Comparison of ENCODE assay signal across 15 cellular contexts in genomic region chr21:42080788-42081083, GRCh38. TPM values are rescaled to one million over a fixed set of nuclear protein-coding genes. Genes with fewer than 3 reads are reported as not detected.
DNase-seq lines count a peak whose midpoint lies in the region; ATAC-seq, FAIRE-seq and TF ChIP-seq lines count a peak whose summit lies in the region.
"Had no signal": no experiment of that assay in that cellular context is flagged by ENCODE, and none has a peak within 500 bp of the region (broad histone marks: within the 10 kb centered on the region; RNA-seq: fewer than 3 reads in every experiment).

No MANE protein-coding gene starts in this region.

- H3K9me3 Mint-ChIP-seq in activated naive CD4-positive, alpha-beta T cell treated with anti-CD3 and anti-CD28 coated beads, Interleukin-2, amount 10 ng/mL, durations not matched to agents 7 days and 5 days: no peaks in the 10 kb centered on the region

- FAIRE-seq in pancreas (lab: Jason Lieb, UNC): no peak
- FAIRE-seq: H1 had no signal

- WGBS in pancreas, 2 donors: 72 to 78% methylated on average over 6 of the region's 6 CpGs

- TF ChIP-seq CTCF in pancreas (IDR thresholded peaks at IDR 0.05): no peak

- H3K36me3 Mint-ChIP-seq in activated naive CD4-positive, alpha-beta T cell treated with anti-CD3 and anti-CD28 coated beads, Interleukin-2, amount 10 ng/mL, durations not matched to agents 7 days and 5 days: no peaks in the 10 kb centered on the region
- H3K36me3 Mint-ChIP-seq: activated naive CD8-positive, alpha-beta T cell had no signal

- H3K9me3 ChIP-seq in pancreas (no peaks in the 10 kb centered on the region), SJCRH30 (replicated peaks) (no peaks in the 10 kb centered on the region)
- H3K9me3 ChIP-seq: thyroid gland had no signal

- CTCF ChIA-PET in activated naive CD4-positive, alpha-beta T cell treated with anti-CD3 and anti-CD28 coated beads, Interleukin-2, amount 10 ng/mL, durations not matched to agents 7 days and 5 days (lab: Charles Lee): interaction anchor here (0.8 kb wide), 1 partner anchor 27 kb away, joined by 3 read pairs; no protein-coding TSS in a partner anchor

- intact Hi-C loops in pancreas (cut with DNase I): no loop called here

- H3K27ac Mint-ChIP-seq in activated naive CD4-positive, alpha-beta T cell treated with anti-CD3 and anti-CD28 coated beads, Interleukin-2, amount 10 ng/mL, durations not matched to agents 7 days and 5 days: no peak overlapping the region
- H3K27ac Mint-ChIP-seq: activated naive CD8-positive, alpha-beta T cell had no signal

- H3K36me3 ChIP-seq in pancreas (no peaks in the 10 kb centered on the region), SJCRH30 (no peaks in the 10 kb centered on the region)
- H3K36me3 ChIP-seq: thyroid gland had no signal

- H3K27ac ChIP-seq in pancreas: no peak overlapping the region
- no peak overlapping the region for H3K27ac ChIP-seq in SJCRH30
- H3K27ac ChIP-seq: thyroid gland had no signal

- peaks cover 38% of the 10 kb centered on the region for H3K27me3 Mint-ChIP-seq in activated naive CD4-positive, alpha-beta T cell treated with anti-CD3 and anti-CD28 coated beads, Interleukin-2, amount 10 ng/mL, durations not matched to agents 7 days and 5 days
- H3K27me3 Mint-ChIP-seq: activated naive CD8-positive, alpha-beta T cell had no signal

- ATAC-seq in pancreas (peak in 3 of 4 donors; percentile 19 to 39 (median 36)), GM21619 (IDR thresholded peaks at IDR 0.05; ENCODE audit: unreplicated experiment) (no peak)
- ATAC-seq: Panc1 had no signal

- H3K4me3 Mint-ChIP-seq in activated naive CD4-positive, alpha-beta T cell treated with anti-CD3 and anti-CD28 coated beads, Interleukin-2, amount 10 ng/mL, durations not matched to agents 7 days and 5 days: no peak overlapping the region
- H3K4me3 Mint-ChIP-seq: activated naive CD8-positive, alpha-beta T cell had no signal

- DNase-seq in GM03348 (ENCODE audit: low spot score) (peak; percentile 89), NOMO-1 (lab: John Stamatoyannopoulos, UW; ENCODE audit: unreplicated experiment in 2 of 2) (peak; percentile 60 to 76), epidermal melanocyte (ENCODE audit: insufficient read length, low spot score) (peak; percentile 79), pancreas (no peak), SJCRH30 (no peak)
- no peak for DNase-seq in activated naive CD4-positive, alpha-beta T cell treated with anti-CD3 and anti-CD28 coated beads, Interleukin-2, amount 10 ng/mL, durations not matched to agents 7 days and 5 days
- DNase-seq in activated naive CD4-positive, alpha-beta T cell treated with anti-CD3 and anti-CD28 coated beads, Interleukin-2, amount 50 U/mL, for 16 hours: no peak
- DNase-seq: NCI-H1694 had no signal

- no peaks in the 10 kb centered on the region for H3K27me3 ChIP-seq in pancreas
- H3K27me3 ChIP-seq in SJCRH30: peaks cover 25% of the 10 kb centered on the region
- H3K27me3 ChIP-seq: thyroid gland had no signal

- H3K4me3 ChIP-seq in pancreas (no peak overlapping the region), SJCRH30 (no peak overlapping the region)
- H3K4me3 ChIP-seq: thyroid gland had no signal

- no peaks in the 10 kb centered on the region for H3K4me1 Mint-ChIP-seq in activated naive CD4-positive, alpha-beta T cell treated with anti-CD3 and anti-CD28 coated beads, Interleukin-2, amount 10 ng/mL, durations not matched to agents 7 days and 5 days

- peaks cover 0 to under 1% (median 0%) of the 10 kb centered on the region in 3 donors for H3K4me1 ChIP-seq in pancreas
- no peaks in the 10 kb centered on the region for H3K4me1 ChIP-seq in SJCRH30

RNA-seq across cellular contexts. Expression of gene UMODL1, which starts 9.6 kb away (rescaled TPM):
- under 1 TPM in 1 of 6 donors, not detected in 5; 0.06 TPM for total RNA-seq in pancreas
- polyA plus RNA-seq in pancreas: under 1 TPM in 1 of 2 donors, not detected in 1; 0.02 TPM
- 0.30 and 0.79 TPM in 2 replicates for total RNA-seq in SJCRH30 (2014; rRNA removed; shearing (Covaris generic))
- total RNA-seq: H1, kidney epithelial cell, posterior vena cava, thyroid gland had no signal
- polyA plus RNA-seq: H1 had no signal

Comparison
In these comparisons a context has a peak if more than half of its experiments do, and no peak if none do; other contexts are left out.
1. DNase-seq: peak in GM03348 (single experiment), NOMO-1 (2 of 2) and epidermal melanocyte (single experiment); none in pancreas (0 of 6), SJCRH30 (0 of 2), activated naive CD4-positive, alpha-beta T cell treated with anti-CD3 and anti-CD28 coated beads, Interleukin-2, amount 10 ng/mL, durations not matched to agents 7 days and 5 days (single experiment) and activated naive CD4-positive, alpha-beta T cell treated with anti-CD3 and anti-CD28 coated beads, Interleukin-2, amount 50 U/mL, for 16 hours (single experiment).